Comparison of ENCODE assay signal across 11 cellular contexts in genomic region chr6:3500262-3501001, GRCh38. TPM values are rescaled to one million over a fixed set of nuclear protein-coding genes. Genes with fewer than 3 reads are reported as not detected.
DNase-seq lines count a peak whose midpoint lies in the region; ATAC-seq and TF ChIP-seq lines count a peak whose summit lies in the region.
"Had no signal": no experiment of that assay in that cellular context is flagged by ENCODE, and none has a peak within 500 bp of the region (broad histone marks: within the 10 kb centered on the region; RNA-seq: fewer than 3 reads in every experiment).

No MANE protein-coding gene starts in this region.

- peak overlapping the region; percentile 38 for H3K4me2 ChIP-seq in smooth muscle cell

- no peaks in the 10 kb centered on the region for H4K20me1 ChIP-seq in smooth muscle cell (ENCODE audit: low read depth)

- no peaks in the 10 kb centered on the region for H3K36me3 ChIP-seq in smooth muscle cell (ENCODE audit: low read depth)

- no peaks in the 10 kb centered on the region for H3K79me2 ChIP-seq in smooth muscle cell (ENCODE audit: low read depth)

- intact Hi-C loops in head of caudate nucleus (cut with DNase I), result no loop called here

- peaks cover 16% of the 10 kb centered on the region for H3K4me1 ChIP-seq in smooth muscle cell (ENCODE audit: low read depth)

- H3K27ac ChIP-seq in smooth muscle cell (ENCODE audit: low read depth), result peak overlapping the region; percentile 9

- no peaks in the 10 kb centered on the region for H3K27me3 ChIP-seq in smooth muscle cell (ENCODE audit: low read depth)

- no peak overlapping the region for H3K4me3 ChIP-seq in smooth muscle cell

- peaks cover 5% of the 10 kb centered on the region for H3F3A ChIP-seq in smooth muscle cell (ENCODE audit: low read depth)

- WGBS in smooth muscle cell (ENCODE audit: low lambda C conversion rate), result 33% methylated on average over 7 of the region's 7 CpGs

- no peak for TF ChIP-seq CTCF in smooth muscle cell (IDR thresholded peaks at IDR 0.05; ENCODE audit: borderline replicate concordance, insufficient read depth, poor library complexity, severe bottlenecking)

- peak; percentile 90 for ATAC-seq in esophagus mucosa
- ATAC-seq: activated CD8-positive, alpha-beta memory T cell treated with anti-CD3 and anti-CD28 coated beads, Interleukin-2, amount 10 ng/mL, durations not matched to agents 7 days and 5 days had no signal

- no peak overlapping the region for H3K9ac ChIP-seq in smooth muscle cell (ENCODE audit: low read depth)

- H2AFZ ChIP-seq in smooth muscle cell (ENCODE audit: low read depth), result no peak overlapping the region

- DNase-seq in GM03348 (ENCODE audit: low spot score) (peak; percentile 65), NCI-H2171 (lab: John Stamatoyannopoulos, UW) (peak; percentile 34), smooth muscle cell (lab: John Stamatoyannopoulos, UW; ENCODE audit: unreplicated experiment) (no peak), head of caudate nucleus (no peak)
- DNase-seq in activated CD8-positive, alpha-beta memory T cell treated with anti-CD3 and anti-CD28 coated beads, Interleukin-2, amount 50 U/mL, for 4 hours, result no peak
- DNase-seq in stimulated activated CD4-positive, alpha-beta T cell treated with anti-CD3 and anti-CD28 coated beads, Interleukin-4, amount 100 ng/mL, for 1 hour, result no peak
- DNase-seq: activated CD8-positive, alpha-beta memory T cell treated with anti-CD3 and anti-CD28 coated beads, Interleukin-2, amount 10 ng/mL, durations not matched to agents 7 days and 5 days; DMS153; endodermal cell; stimulated activated CD8-positive, alpha-beta memory T cell treated with anti-CD3 and anti-CD28 coated beads, Interleukin-4, amount 100 ng/mL, for 48 hours had no signal

- H3K9me3 ChIP-seq in smooth muscle cell (replicated peaks; ENCODE audit: low read depth), result no peaks in the 10 kb centered on the region

RNA-seq across cellular contexts. Expression of gene SLC22A23, which starts 43.6 kb away (rescaled TPM):
- 36.3 TPM for total RNA-seq in esophagus mucosa
- total RNA-seq in smooth muscle cell, result 3.6 and 3.8 TPM in 2 replicates
- polyA plus RNA-seq in smooth muscle cell, result 1.6 and 2.7 TPM in 2 replicates

Comparison
In these comparisons a context has a peak if more than half of its experiments do, and no peak if none do; other contexts are left out.
1. DNase-seq: peak in GM03348 (single experiment) and NCI-H2171 (single experiment); none in smooth muscle cell (single experiment), head of caudate nucleus (0 of 42), activated CD8-positive, alpha-beta memory T cell treated with anti-CD3 and anti-CD28 coated beads, Interleukin-2, amount 50 U/mL, for 4 hours (single experiment) and stimulated activated CD4-positive, alpha-beta T cell treated with anti-CD3 and anti-CD28 coated beads, Interleukin-4, amount 100 ng/mL, for 1 hour (single experiment).